ENCODE assay signal across 11 cellular contexts in the genomic region with DNA sequence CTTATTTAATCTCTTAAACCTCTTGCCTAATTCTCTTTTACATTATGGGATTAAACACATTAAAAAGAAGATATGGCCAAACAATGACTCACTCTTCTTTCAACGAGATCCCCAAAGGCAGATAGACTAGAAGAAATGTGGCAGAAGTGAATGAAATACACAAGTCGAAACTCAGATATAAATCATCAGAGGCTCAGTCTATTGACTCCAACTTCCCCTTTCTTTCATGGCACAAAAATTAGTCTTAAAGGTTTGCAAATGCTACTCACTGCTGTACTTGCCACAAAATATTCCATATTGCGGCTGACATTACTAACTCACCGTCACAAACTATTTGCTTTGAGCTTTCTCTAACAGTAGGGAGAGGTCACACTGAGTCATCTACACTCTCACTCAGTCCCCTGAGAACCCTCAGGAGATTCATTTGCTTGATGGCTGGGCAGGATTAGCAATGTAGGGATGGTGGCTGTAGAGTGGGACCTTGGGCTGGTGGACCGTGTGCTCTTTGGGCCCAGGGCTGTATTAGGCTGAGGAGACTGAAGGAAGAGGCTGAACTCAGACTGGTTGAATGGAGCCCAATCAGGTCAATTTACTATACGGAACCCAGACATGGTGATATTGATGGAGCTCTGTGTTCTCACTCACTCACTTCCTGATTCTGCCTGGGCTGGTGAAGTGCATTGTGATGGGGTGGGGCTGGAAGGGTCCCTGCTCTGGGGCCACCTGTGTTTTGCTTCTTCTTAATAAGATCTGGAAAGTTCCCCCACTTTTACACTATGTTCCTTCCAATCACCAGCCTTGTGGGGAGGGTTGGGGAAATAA. TPM values are rescaled to one million over a fixed set of nuclear protein-coding genes. Genes with fewer than 3 reads are reported as not detected.
DNase-seq lines count a peak whose midpoint lies in the region; ATAC-seq, FAIRE-seq and TF ChIP-seq lines count a peak whose summit lies in the region.
"Had no signal": no experiment of that assay in that cellular context is flagged by ENCODE, and none has a peak within 500 bp of the region (broad histone marks: within the 10 kb centered on the region; RNA-seq: fewer than 3 reads in every experiment).

No MANE protein-coding gene starts in this region.

- peaks cover 6% of the 10 kb centered on the region for H3K9me3 Mint-ChIP-seq in activated naive CD8-positive, alpha-beta T cell treated with anti-CD3 and anti-CD28 coated beads, Interleukin-2, amount 50 U/mL, for 24 hours

- peak overlapping the region; percentile 83 for H3K27ac Mint-ChIP-seq in activated naive CD8-positive, alpha-beta T cell treated with anti-CD3 and anti-CD28 coated beads, Interleukin-2, amount 50 U/mL, for 24 hours
- H3K27ac Mint-ChIP-seq: mesothelial cell of epicardium had no signal

- TF ChIP-seq POLR2A in gastroesophageal sphincter (IDR thresholded peaks at IDR 0.05) = no peak

- WGBS in gastroesophageal sphincter (ENCODE audit: low coverage in 1 of 2), 2 donors = 67 to 83% methylated on average over 5 to 6 of the region's 6 CpGs

- no peak for FAIRE-seq in HTR-8/SVneo (lab: Jason Lieb, UNC)
- no peak for FAIRE-seq in frontal cortex (lab: Jason Lieb, UNC)
- FAIRE-seq: G401.6 had no signal

- H3K4me3 ChIP-seq in AG10803 (ENCODE audit: low read length) (no peak overlapping the region), gastroesophageal sphincter (no peak overlapping the region)

- H3K4me1 ChIP-seq in gastroesophageal sphincter = no peaks in the 10 kb centered on the region

- peak overlapping the region; percentile 8 for H3K4me3 Mint-ChIP-seq in activated naive CD8-positive, alpha-beta T cell treated with anti-CD3 and anti-CD28 coated beads, Interleukin-2, amount 50 U/mL, for 24 hours
- H3K4me3 Mint-ChIP-seq: mesothelial cell of epicardium had no signal

- ATAC-seq in GM19351 (IDR thresholded peaks at IDR 0.05; ENCODE audit: unreplicated experiment) (peak; percentile 71), HG03039 (IDR thresholded peaks at IDR 0.05; ENCODE audit: unreplicated experiment) (no peak), gastroesophageal sphincter (no peak)
- ATAC-seq in activated naive CD8-positive, alpha-beta T cell treated with anti-CD3 and anti-CD28 coated beads, Interleukin-2, amount 50 U/mL, for 24 hours = peak; percentile 98

- H3K4me1 Mint-ChIP-seq in activated naive CD8-positive, alpha-beta T cell treated with anti-CD3 and anti-CD28 coated beads, Interleukin-2, amount 50 U/mL, for 24 hours = peaks cover 23% of the 10 kb centered on the region

- no peaks in the 10 kb centered on the region for H3K27me3 Mint-ChIP-seq in activated naive CD8-positive, alpha-beta T cell treated with anti-CD3 and anti-CD28 coated beads, Interleukin-2, amount 50 U/mL, for 24 hours

- no peak for TF ChIP-seq CTCF in AG10803 (conservative IDR thresholded peaks at IDR 0.05; ENCODE audit: low read length)
- TF ChIP-seq CTCF in gastroesophageal sphincter (IDR thresholded peaks at IDR 0.05) = no peak

- peaks cover 2% of the 10 kb centered on the region for H3K36me3 Mint-ChIP-seq in activated naive CD8-positive, alpha-beta T cell treated with anti-CD3 and anti-CD28 coated beads, Interleukin-2, amount 50 U/mL, for 24 hours (ENCODE audit: low read depth)

- peaks cover 0 to 12% (median 0%) of the 10 kb centered on the region in 3 donors for H3K9me3 ChIP-seq in gastroesophageal sphincter

- H3K27me3 ChIP-seq in gastroesophageal sphincter = no peaks in the 10 kb centered on the region

- DNase-seq in AG10803 (ENCODE audit: low read depth) = peak; percentile 75
- peak; percentile 14 for DNase-seq in HTR-8/SVneo (ENCODE audit: insufficient read length, low spot score)
- DNase-seq in activated naive CD8-positive, alpha-beta T cell treated with anti-CD3 and anti-CD28 coated beads, Interleukin-2, amount 50 U/mL, for 24 hours = peak; percentile 21
- DNase-seq in medulla oblongata (ENCODE audit: extremely low spot score) = no peak
- no peak for DNase-seq in frontal cortex (ENCODE audit: low spot score in 2 of 2)
- DNase-seq: NCI-H187 treated with DMSO at 0.1 percent for 48 hours had no signal

- no peak overlapping the region for H3K27ac ChIP-seq in gastroesophageal sphincter

- TF ChIP-seq EP300 in gastroesophageal sphincter (IDR thresholded peaks at IDR 0.05) = no peak

- H3K36me3 ChIP-seq in gastroesophageal sphincter = no peaks in the 10 kb centered on the region

RNA-seq across cellular contexts. Expression of gene UBR2, which starts 42.8 kb away (rescaled TPM):
- total RNA-seq in frontal cortex (37.1 TPM), gastroesophageal sphincter (10 to 100 TPM; 27.8 to 44.8 (median 32.8) TPM)

Comparison
In these comparisons a context has a peak if more than half of its experiments do, and no peak if none do; other contexts are left out.
1. DNase-seq: peak in AG10803 (single experiment), HTR-8/SVneo (single experiment) and activated naive CD8-positive, alpha-beta T cell treated with anti-CD3 and anti-CD28 coated beads, Interleukin-2, amount 50 U/mL, for 24 hours (single experiment); none in medulla oblongata (single experiment) and frontal cortex (0 of 2).
2. ATAC-seq: peak in GM19351 (single experiment) and activated naive CD8-positive, alpha-beta T cell treated with anti-CD3 and anti-CD28 coated beads, Interleukin-2, amount 50 U/mL, for 24 hours (single experiment); none in HG03039 (single experiment) and gastroesophageal sphincter (single experiment).